ENCODE assay signal across 1 cellular context in genomic region chr1:51280321-51281096, GRCh38.
TF ChIP-seq lines count a peak whose summit lies in the region.

No MANE protein-coding gene starts in this region.

TF ChIP-seq in HEK293, 187 proteins besides CTCF, POLR2A, EP300 and RAD21 (continued from another document):
- TF ChIP-seq PRDM10 (tag by site-specific recombination; IDR thresholded peaks at IDR 0.05), result no peak
- no peak for TF ChIP-seq ZNF654 (tag by site-specific recombination; IDR thresholded peaks at IDR 0.05; ENCODE audit: low read depth)
- TF ChIP-seq SCRT1 (tag by site-specific recombination; IDR thresholded peaks at IDR 0.05; ENCODE audit: borderline replicate concordance), result no peak
- TF ChIP-seq KLF1 (tag by site-specific recombination; IDR thresholded peaks at IDR 0.05), result no peak
- TF ChIP-seq ZNF366 (tag by site-specific recombination; conservative IDR thresholded peaks at IDR 0.05), result peak; percentile 78
- no peak for TF ChIP-seq ZNF302 (tag by site-specific recombination; IDR thresholded peaks at IDR 0.05; ENCODE audit: low read depth)
- TF ChIP-seq PATZ1 (tag by site-specific recombination; IDR thresholded peaks at IDR 0.05), result no peak
- no peak for TF ChIP-seq ZNF48 (tag by site-specific recombination; IDR thresholded peaks at IDR 0.05)
